Comparison of ENCODE assay signal across 22 cellular contexts in genomic region chr19:35150445-35150844, GRCh38. TPM values are rescaled to one million over a fixed set of nuclear protein-coding genes. Genes with fewer than 3 reads are reported as not detected.
"Had no signal": no experiment of that assay in that cellular context is flagged by ENCODE, and none has a peak within 500 bp of the region (broad histone marks: within the 10 kb centered on the region; RNA-seq: fewer than 3 reads in every experiment).

No MANE protein-coding gene starts in this region.

- H3K4me3 Mint-ChIP-seq: activated CD4-positive, alpha-beta T cell treated with anti-CD3 and anti-CD28 coated beads for 36 hours; activated CD8-positive, alpha-beta T cell treated with anti-CD3 and anti-CD28 coated beads for 36 hours; activated T-cell treated with anti-CD3 and anti-CD28 coated beads, Interleukin-2, amount 50 U/mL, for 4 hours; central memory CD8-positive, alpha-beta T cell had no signal

- DNase-seq: activated CD4-positive, alpha-beta T cell treated with anti-CD3 and anti-CD28 coated beads for 36 hours; activated CD8-positive, alpha-beta T cell treated with anti-CD3 and anti-CD28 coated beads for 36 hours; activated effector memory CD4-positive, alpha-beta T cell treated with Interleukin-2 at 50 U/mL for 16 hours; activated naive CD4-positive, alpha-beta T cell treated with anti-CD3 and anti-CD28 coated beads, Interleukin-2, amount 50 U/mL, for 16 hours; activated T-cell treated with anti-CD3 and anti-CD28 coated beads, Interleukin-2, amount 50 U/mL, for 4 hours; brain microvascular endothelial cell; colonic mucosa; head of caudate nucleus; kidney; psoas muscle; right cardiac atrium; SW 1271; upper lobe of right lung; WERI-Rb-1 had no signal

- FAIRE-seq: frontal cortex, kidney had no signal

- H3K27ac ChIP-seq: brain microvascular endothelial cell, colonic mucosa, psoas muscle, skin epidermis, thoracic aorta, upper lobe of right lung, WERI-Rb-1 had no signal

- H3K9me3 ChIP-seq: colonic mucosa, psoas muscle, thoracic aorta, upper lobe of right lung had no signal

- H3K27ac Mint-ChIP-seq: activated CD4-positive, alpha-beta T cell treated with anti-CD3 and anti-CD28 coated beads for 36 hours; activated CD8-positive, alpha-beta T cell treated with anti-CD3 and anti-CD28 coated beads for 36 hours had no signal

- H3K4me1 ChIP-seq: colonic mucosa, psoas muscle had no signal

- ATAC-seq: activated CD4-positive, alpha-beta T cell treated with anti-CD3 and anti-CD28 coated beads for 36 hours; activated CD8-positive, alpha-beta T cell treated with anti-CD3 and anti-CD28 coated beads for 36 hours; activated T-cell treated with anti-CD3 and anti-CD28 coated beads, Interleukin-2, amount 50 U/mL, for 4 hours; left lobe of liver; psoas muscle; right cardiac atrium; upper lobe of right lung had no signal

- H3K27me3 Mint-ChIP-seq: activated CD4-positive, alpha-beta T cell treated with anti-CD3 and anti-CD28 coated beads for 36 hours; activated CD8-positive, alpha-beta T cell treated with anti-CD3 and anti-CD28 coated beads for 36 hours; central memory CD8-positive, alpha-beta T cell had no signal

- H3K4me3 ChIP-seq: colonic mucosa, lung, psoas muscle, skin epidermis, thoracic aorta, upper lobe of right lung had no signal

- H3K27me3 ChIP-seq: brain microvascular endothelial cell, upper lobe of right lung had no signal

- H3K36me3 ChIP-seq: brain microvascular endothelial cell, colonic mucosa, thoracic aorta, upper lobe of right lung, WERI-Rb-1 had no signal

- H3K9me3 Mint-ChIP-seq: activated CD8-positive, alpha-beta T cell treated with anti-CD3 and anti-CD28 coated beads for 36 hours; activated T-cell treated with anti-CD3 and anti-CD28 coated beads, Interleukin-2, amount 50 U/mL, for 4 hours; central memory CD8-positive, alpha-beta T cell had no signal

RNA-seq across cellular contexts. Expression of gene FXYD5, which starts 4.1 kb away (rescaled TPM):
- total RNA-seq: frontal cortex had no signal

RNA-seq across cellular contexts. Expression of gene FXYD7, which starts 7.4 kb away (rescaled TPM):
- total RNA-seq: lung, osteocyte, thoracic aorta had no signal

RNA-seq across cellular contexts. Expression of gene FXYD1, which starts 11.8 kb away (rescaled TPM):
- total RNA-seq: frontal cortex had no signal

RNA-seq across cellular contexts. Expression of gene FXYD3, which starts 34.8 kb away (rescaled TPM):
- total RNA-seq: activated CD4-positive, alpha-beta T cell treated with anti-CD3 and anti-CD28 coated beads for 36 hours; activated CD8-positive, alpha-beta T cell treated with anti-CD3 and anti-CD28 coated beads for 36 hours; frontal cortex; osteocyte; psoas muscle; T-helper 2 cell treated with Interferon-gamma antibody and Interleukin-4, amounts not matched to agents 100 ng/mL and 5 ng/mL, for 36 hours had no signal
